ENCODE assay signal across 8 cellular contexts in the genomic region with DNA sequence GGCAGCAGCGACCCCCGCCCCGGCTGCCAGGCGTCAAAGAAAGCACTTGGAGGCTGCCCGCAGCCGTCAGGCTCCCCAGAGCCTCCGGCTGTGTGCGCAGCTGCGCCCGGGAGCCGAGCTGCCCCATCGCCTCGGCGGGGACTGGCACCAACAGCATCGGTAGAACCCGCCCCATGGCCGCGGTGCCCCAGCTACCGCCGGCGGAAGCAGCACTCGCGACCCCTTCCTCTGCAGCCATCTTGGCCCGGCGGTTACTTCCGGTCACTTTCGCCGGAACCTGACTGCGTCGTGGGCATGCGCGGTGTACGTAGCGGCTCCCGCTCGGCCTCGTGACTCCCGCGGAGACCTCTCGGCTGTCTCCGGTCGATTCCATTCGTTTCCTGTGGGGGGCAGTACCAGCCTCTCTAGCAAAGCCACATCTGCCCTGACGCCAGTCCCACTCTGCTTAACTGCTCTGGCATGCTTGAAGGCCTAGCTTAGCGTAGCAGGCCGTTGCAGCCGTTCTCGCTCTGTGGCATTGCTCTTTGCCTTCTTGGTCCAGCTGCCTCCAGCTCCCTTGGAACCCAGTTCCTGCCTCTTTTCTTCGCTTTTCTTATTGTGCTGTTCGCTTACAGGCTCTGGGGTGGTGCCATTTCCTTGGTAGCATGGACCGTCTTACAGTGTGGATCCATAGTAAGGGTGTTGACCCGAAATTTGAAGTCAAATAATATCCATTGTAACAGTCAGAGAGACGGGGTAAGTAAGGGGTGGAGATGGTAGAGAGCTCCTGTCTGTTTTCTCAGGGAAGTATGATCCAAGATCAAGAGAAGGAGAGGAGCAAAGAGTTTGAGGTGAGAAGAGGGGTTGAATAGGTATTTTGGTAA. TPM values are rescaled to one million over a fixed set of nuclear protein-coding genes. Genes with fewer than 3 reads are reported as not detected.
DNase-seq lines count a peak whose midpoint lies in the region; ATAC-seq and TF ChIP-seq lines count a peak whose summit lies in the region.

A gene with protein sequence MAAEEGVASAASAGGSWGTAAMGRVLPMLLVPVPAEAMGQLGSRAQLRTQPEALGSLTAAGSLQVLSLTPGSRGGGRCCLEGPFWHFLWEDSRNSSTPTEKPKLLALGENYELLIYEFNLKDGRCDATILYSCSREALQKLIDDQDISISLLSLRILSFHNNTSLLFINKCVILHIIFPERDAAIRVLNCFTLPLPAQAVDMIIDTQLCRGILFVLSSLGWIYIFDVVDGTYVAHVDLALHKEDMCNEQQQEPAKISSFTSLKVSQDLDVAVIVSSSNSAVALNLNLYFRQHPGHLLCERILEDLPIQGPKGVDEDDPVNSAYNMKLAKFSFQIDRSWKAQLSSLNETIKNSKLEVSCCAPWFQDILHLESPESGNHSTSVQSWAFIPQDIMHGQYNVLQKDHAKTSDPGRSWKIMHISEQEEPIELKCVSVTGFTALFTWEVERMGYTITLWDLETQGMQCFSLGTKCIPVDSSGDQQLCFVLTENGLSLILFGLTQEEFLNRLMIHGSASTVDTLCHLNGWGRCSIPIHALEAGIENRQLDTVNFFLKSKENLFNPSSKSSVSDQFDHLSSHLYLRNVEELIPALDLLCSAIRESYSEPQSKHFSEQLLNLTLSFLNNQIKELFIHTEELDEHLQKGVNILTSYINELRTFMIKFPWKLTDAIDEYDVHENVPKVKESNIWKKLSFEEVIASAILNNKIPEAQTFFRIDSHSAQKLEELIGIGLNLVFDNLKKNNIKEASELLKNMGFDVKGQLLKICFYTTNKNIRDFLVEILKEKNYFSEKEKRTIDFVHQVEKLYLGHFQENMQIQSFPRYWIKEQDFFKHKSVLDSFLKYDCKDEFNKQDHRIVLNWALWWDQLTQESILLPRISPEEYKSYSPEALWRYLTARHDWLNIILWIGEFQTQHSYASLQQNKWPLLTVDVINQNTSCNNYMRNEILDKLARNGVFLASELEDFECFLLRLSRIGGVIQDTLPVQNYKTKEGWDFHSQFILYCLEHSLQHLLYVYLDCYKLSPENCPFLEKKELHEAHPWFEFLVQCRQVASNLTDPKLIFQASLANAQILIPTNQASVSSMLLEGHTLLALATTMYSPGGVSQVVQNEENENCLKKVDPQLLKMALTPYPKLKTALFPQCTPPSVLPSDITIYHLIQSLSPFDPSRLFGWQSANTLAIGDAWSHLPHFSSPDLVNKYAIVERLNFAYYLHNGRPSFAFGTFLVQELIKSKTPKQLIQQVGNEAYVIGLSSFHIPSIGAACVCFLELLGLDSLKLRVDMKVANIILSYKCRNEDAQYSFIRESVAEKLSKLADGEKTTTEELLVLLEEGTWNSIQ (N-terminal part only) (minus strand): TSS at position 253 of the 863 bp plus-strand sequence. CDS start 15 bp downstream, at position 238.

- peak within 1 kb of the TSS; percentile 96 for H2AFZ ChIP-seq in GM23338

- H3K27me3 ChIP-seq in GM23338 (ENCODE audit: insufficient read depth): no peaks in the 10 kb centered on the region

- intact Hi-C loops in activated T-helper 2 cell treated with anti-CD3 and anti-CD28 coated beads, Interferon-gamma antibody, Interleukin-2, Interleukin-4, amounts not matched to agents 10 μg/mL and 5 μg/mL and 100 μg/mL, durations not matched to agents 14 hours and 24 hours and 36 hours (cut with micrococcal nuclease): loop anchor here (1.0 to 2.0 kb wide), 4 partner anchors 14 to 73 kb away; a partner anchor contains a TSS
- intact Hi-C loops in natural killer cell (cut with micrococcal nuclease): loop anchor here (1.0 kb wide), 5 partner anchors 14 to 75 kb away; a partner anchor contains a TSS

- H4K20me1 ChIP-seq in GM23338 (replicated peaks; ENCODE audit: insufficient read depth): no peaks in the 10 kb centered on the region

- peak within 1 kb of the TSS; percentile 97 for H3K4me3 Mint-ChIP-seq in GM23338
- H3K4me3 Mint-ChIP-seq in activated T-helper 2 cell treated with anti-CD3 and anti-CD28 coated beads, Interferon-gamma antibody, Interleukin-2, Interleukin-4, amounts not matched to agents 10 μg/mL and 5 μg/mL and 100 μg/mL, durations not matched to agents 14 hours and 24 hours and 36 hours (ENCODE audit: low read depth): peak within 1 kb of the TSS; percentile 90
- H3K4me3 Mint-ChIP-seq in natural killer cell: peak within 1 kb of the TSS; percentile 97

- ATAC-seq in GM23338 (peak; percentile 93), natural killer cell (peak; percentile 83 to 95 (median 84))
- peak; percentile 91 for ATAC-seq in stimulated activated naive CD8-positive, alpha-beta T cell treated with anti-CD3 and anti-CD28 coated beads, Interleukin-15, Interleukin-2, amounts not matched to agents 100 U/mL and 50 U/mL, for 24 hours

- peak within 1 kb of the TSS; percentile 82; the same call in 1 of the 2 replicates for H3K27ac ChIP-seq in GM23338 (ENCODE audit: low read depth)
- peak within 1 kb of the TSS; percentile 90 for H3K27ac ChIP-seq in RWPE1

- H3F3A ChIP-seq in GM23338 (replicated peaks; ENCODE audit: low read depth): no peaks in the 10 kb centered on the region; the same call in 1 of the 2 replicates

- peaks cover 5% of the 10 kb centered on the region; the same call in 1 of the 2 replicates for H3K4me1 ChIP-seq in GM23338 (ENCODE audit: insufficient read depth)

- H3K36me3 ChIP-seq in GM23338 (ENCODE audit: insufficient read depth): no peaks in the 10 kb centered on the region

- H3K9me2 ChIP-seq in GM23338 (ENCODE audit: insufficient read depth): no peaks in the 10 kb centered on the region

- H3K9me3 Mint-ChIP-seq in GM23338: no peaks in the 10 kb centered on the region
- no peaks in the 10 kb centered on the region for H3K9me3 Mint-ChIP-seq in activated T-helper 2 cell treated with anti-CD3 and anti-CD28 coated beads, Interferon-gamma antibody, Interleukin-2, Interleukin-4, amounts not matched to agents 10 μg/mL and 5 μg/mL and 100 μg/mL, durations not matched to agents 14 hours and 24 hours and 36 hours
- no peaks in the 10 kb centered on the region for H3K9me3 Mint-ChIP-seq in natural killer cell

- H3K36me3 Mint-ChIP-seq in GM23338 (ENCODE audit: low read depth) (peaks cover 10% of the 10 kb centered on the region), natural killer cell (peaks cover 6% of the 10 kb centered on the region)
- H3K36me3 Mint-ChIP-seq in activated T-helper 2 cell treated with anti-CD3 and anti-CD28 coated beads, Interferon-gamma antibody, Interleukin-2, Interleukin-4, amounts not matched to agents 10 μg/mL and 5 μg/mL and 100 μg/mL, durations not matched to agents 14 hours and 24 hours and 36 hours (ENCODE audit: low read depth): peaks cover 17% of the 10 kb centered on the region

- H3K4me3 ChIP-seq in GM23338 (peak within 1 kb of the TSS; percentile 95), fibroblast of mammary gland (ENCODE audit: control insufficient read depth, low read depth, low read length) (peak within 1 kb of the TSS; percentile 93)

- H3K27me3 Mint-ChIP-seq in GM23338 (ENCODE audit: insufficient read depth, low read depth, poor library complexity) (peaks cover 4% of the 10 kb centered on the region), natural killer cell (ENCODE audit: low read depth in 2 of 2) (no peaks in the 10 kb centered on the region)
- no peaks in the 10 kb centered on the region for H3K27me3 Mint-ChIP-seq in activated T-helper 2 cell treated with anti-CD3 and anti-CD28 coated beads, Interferon-gamma antibody, Interleukin-2, Interleukin-4, amounts not matched to agents 10 μg/mL and 5 μg/mL and 100 μg/mL, durations not matched to agents 14 hours and 24 hours and 36 hours (ENCODE audit: low read depth)

- H3K27ac Mint-ChIP-seq in GM23338: peak within 1 kb of the TSS; percentile 95
- peak within 1 kb of the TSS; percentile 98 for H3K27ac Mint-ChIP-seq in activated T-helper 2 cell treated with anti-CD3 and anti-CD28 coated beads, Interferon-gamma antibody, Interleukin-2, Interleukin-4, amounts not matched to agents 10 μg/mL and 5 μg/mL and 100 μg/mL, durations not matched to agents 14 hours and 24 hours and 36 hours
- peak within 1 kb of the TSS; percentile 95 to 98 for H3K27ac Mint-ChIP-seq in natural killer cell

- TF ChIP-seq CTCF in GM23338 (conservative IDR thresholded peaks at IDR 0.05; ENCODE audit: low read depth in 2 of 2): peak; percentile 72 to 95
- TF ChIP-seq CTCF in LNCAP (IDR thresholded peaks at IDR 0.05): peak; percentile 87
- TF ChIP-seq CTCF in RWPE1 (conservative IDR thresholded peaks at IDR 0.05; ENCODE audit: low read depth): peak; percentile 95
- TF ChIP-seq CTCF in fibroblast of mammary gland (conservative IDR thresholded peaks at IDR 0.05; ENCODE audit: control insufficient read depth, insufficient read depth, low read depth, low read length): peak; percentile 84
- peak; percentile 81 for TF ChIP-seq CTCF in natural killer cell (IDR thresholded peaks at IDR 0.05)

- H3K4me2 ChIP-seq in GM23338: peak within 1 kb of the TSS; percentile 99

- POLR2A ChIA-PET in RWPE1 (lab: Yijun Ruan, JAX; ENCODE audit: low non-redundant PET): interaction anchor here (1.1 to 1.8 kb wide), 3 partner anchors 48 to 65 kb away, joined by 4 to 14 read pairs (median 4); a partner anchor contains a TSS

- H3K79me2 ChIP-seq in GM23338 (replicated peaks; ENCODE audit: insufficient read depth): peaks cover 10% of the 10 kb centered on the region; the same call in 1 of the 2 replicates

- CTCF ChIA-PET in RWPE1 (lab: Yijun Ruan, JAX): interaction anchor here (0.6 to 2.2 kb wide), 14 partner anchors 9 to 95 kb away, joined by 3 to 16 read pairs (median 4); a partner anchor contains a TSS

- DNase-seq in EL: peak; percentile 98
- peak; percentile 99 for DNase-seq in GM23338 (ENCODE audit: low spot score)
- DNase-seq in RWPE1 (ENCODE audit: low spot score): peak; percentile 93
- peak; percentile 96 for DNase-seq in activated T-helper 2 cell treated with anti-CD3 and anti-CD28 coated beads, Interferon-gamma antibody, Interleukin-2, Interleukin-4, amounts not matched to agents 10 μg/mL and 5 μg/mL and 100 μg/mL, durations not matched to agents 14 hours and 24 hours and 36 hours (ENCODE audit: low spot score)
- DNase-seq in fibroblast of mammary gland (ENCODE audit: low read depth): peak; percentile 97
- peak; percentile 92 for DNase-seq in natural killer cell
- peak; percentile 98 for DNase-seq in stimulated activated naive CD8-positive, alpha-beta T cell treated with anti-CD3 and anti-CD28 coated beads, Interleukin-15, Interleukin-2, amounts not matched to agents 100 U/mL and 50 U/mL, for 24 hours

- H3K4me1 Mint-ChIP-seq in GM23338 (peaks cover 17% of the 10 kb centered on the region), natural killer cell (peaks cover 50% of the 10 kb centered on the region in 2 donors)
- H3K4me1 Mint-ChIP-seq in activated T-helper 2 cell treated with anti-CD3 and anti-CD28 coated beads, Interferon-gamma antibody, Interleukin-2, Interleukin-4, amounts not matched to agents 10 μg/mL and 5 μg/mL and 100 μg/mL, durations not matched to agents 14 hours and 24 hours and 36 hours (ENCODE audit: low read depth): peaks cover 49% of the 10 kb centered on the region

RNA-seq across cellular contexts. Expression of the gene that starts here (rescaled TPM):
- total RNA-seq in GM23338 (2014; rRNA removed; shearing (Covaris generic)): 35.7 and 42.2 TPM in 2 replicates
- 23.3 and 23.9 TPM in 2 replicates for polyA plus RNA-seq in GM23338 (2016; fragmentation: Nextera tagmentation; extraction: Ambion mirVana)
- total RNA-seq in activated T-helper 2 cell treated with anti-CD3 and anti-CD28 coated beads, Interferon-gamma antibody, Interleukin-2, Interleukin-4, amounts not matched to agents 10 μg/mL and 5 μg/mL and 100 μg/mL, durations not matched to agents 14 hours and 24 hours and 36 hours: 71.2 and 75.8 TPM in 2 replicates
- total RNA-seq in natural killer cell: 100 to 1,000 TPM; 123 to 154 (median 153) TPM

Comparison
In these comparisons a context has a peak if more than half of its experiments do, and no peak if none do; other contexts are left out.
1. Peak in every context shown above with its lines: DNase-seq, ATAC-seq, H3K4me3 ChIP-seq and H3K27ac ChIP-seq.